Comparison of ENCODE assay signal across 1 cellular context in the genomic region with DNA sequence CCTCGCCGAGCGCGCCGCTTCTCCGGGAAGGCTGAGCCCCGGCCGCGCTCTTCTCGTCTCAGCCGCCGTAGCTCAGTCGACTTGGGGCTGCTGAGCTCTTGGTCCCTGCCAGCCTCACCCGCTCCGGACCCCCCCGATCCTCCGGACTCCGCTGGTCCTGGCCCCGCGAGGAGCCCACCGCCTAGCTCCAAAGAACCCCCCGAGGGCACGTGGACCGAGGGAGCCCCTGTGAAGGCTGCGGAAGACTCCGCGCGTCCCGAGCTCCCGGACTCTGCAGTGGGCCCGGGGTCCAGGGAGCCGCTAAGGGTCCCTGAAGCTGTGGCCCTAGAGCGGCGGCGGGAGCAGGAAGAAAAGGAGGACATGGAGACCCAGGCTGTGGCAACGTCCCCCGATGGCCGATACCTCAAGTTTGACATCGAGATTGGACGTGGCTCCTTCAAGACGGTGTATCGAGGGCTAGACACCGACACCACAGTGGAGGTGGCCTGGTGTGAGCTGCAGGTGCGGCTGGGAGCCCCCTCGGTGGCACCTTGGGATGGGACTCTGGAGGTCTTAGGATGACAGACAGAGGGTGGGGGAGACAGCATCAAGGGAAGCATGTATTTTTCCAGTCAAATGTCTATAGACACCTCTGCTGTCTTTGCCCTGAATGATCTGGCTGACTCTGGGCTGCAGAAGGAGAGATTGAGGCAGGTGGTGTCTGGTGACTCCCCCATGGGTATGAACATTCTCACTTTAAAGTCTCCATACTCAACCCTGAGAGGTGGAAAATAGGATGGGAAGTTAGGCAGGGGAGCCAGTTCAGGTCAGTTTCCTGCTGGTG.
TF ChIP-seq lines count a peak whose summit lies in the region.

No MANE protein-coding gene starts in this region.

TF ChIP-seq in HepG2, 621 proteins besides CTCF, POLR2A, EP300 and RAD21 (continued from another document and continues in another):
- no peak; the same call in 1 of the 2 replicates for TF ChIP-seq ZNF33B (CRISPR knock-in tag; IDR thresholded peaks at IDR 0.05)
- TF ChIP-seq HNF4A (CRISPR knock-in tag; IDR thresholded peaks at IDR 0.05): 0 out of 2 replicates have a peak, but pooled peaks have one; percentile 4
- no peak for TF ChIP-seq HMGA1 (CRISPR knock-in tag; conservative IDR thresholded peaks at IDR 0.05)
- TF ChIP-seq, protein P1, sequence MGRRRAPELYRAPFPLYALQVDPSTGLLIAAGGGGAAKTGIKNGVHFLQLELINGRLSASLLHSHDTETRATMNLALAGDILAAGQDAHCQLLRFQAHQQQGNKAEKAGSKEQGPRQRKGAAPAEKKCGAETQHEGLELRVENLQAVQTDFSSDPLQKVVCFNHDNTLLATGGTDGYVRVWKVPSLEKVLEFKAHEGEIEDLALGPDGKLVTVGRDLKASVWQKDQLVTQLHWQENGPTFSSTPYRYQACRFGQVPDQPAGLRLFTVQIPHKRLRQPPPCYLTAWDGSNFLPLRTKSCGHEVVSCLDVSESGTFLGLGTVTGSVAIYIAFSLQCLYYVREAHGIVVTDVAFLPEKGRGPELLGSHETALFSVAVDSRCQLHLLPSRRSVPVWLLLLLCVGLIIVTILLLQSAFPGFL (CRISPR knock-in tag; IDR thresholded peaks at IDR 0.05): no peak
- TF ChIP-seq, protein P2, sequence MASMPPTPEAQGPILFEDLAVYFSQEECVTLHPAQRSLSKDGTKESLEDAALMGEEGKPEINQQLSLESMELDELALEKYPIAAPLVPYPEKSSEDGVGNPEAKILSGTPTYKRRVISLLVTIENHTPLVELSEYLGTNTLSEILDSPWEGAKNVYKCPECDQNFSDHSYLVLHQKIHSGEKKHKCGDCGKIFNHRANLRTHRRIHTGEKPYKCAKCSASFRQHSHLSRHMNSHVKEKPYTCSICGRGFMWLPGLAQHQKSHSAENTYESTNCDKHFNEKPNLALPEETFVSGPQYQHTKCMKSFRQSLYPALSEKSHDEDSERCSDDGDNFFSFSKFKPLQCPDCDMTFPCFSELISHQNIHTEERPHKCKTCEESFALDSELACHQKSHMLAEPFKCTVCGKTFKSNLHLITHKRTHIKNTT (CRISPR knock-in tag; IDR thresholded peaks at IDR 0.05): no peak
- TF ChIP-seq, protein P3, sequence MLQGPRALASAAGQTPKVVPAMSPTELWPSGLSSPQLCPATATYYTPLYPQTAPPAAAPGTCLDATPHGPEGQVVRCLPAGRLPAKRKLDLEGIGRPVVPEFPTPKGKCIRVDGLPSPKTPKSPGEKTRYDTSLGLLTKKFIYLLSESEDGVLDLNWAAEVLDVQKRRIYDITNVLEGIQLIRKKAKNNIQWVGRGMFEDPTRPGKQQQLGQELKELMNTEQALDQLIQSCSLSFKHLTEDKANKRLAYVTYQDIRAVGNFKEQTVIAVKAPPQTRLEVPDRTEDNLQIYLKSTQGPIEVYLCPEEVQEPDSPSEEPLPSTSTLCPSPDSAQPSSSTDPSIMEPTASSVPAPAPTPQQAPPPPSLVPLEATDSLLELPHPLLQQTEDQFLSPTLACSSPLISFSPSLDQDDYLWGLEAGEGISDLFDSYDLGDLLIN (CRISPR knock-in tag; IDR thresholded peaks at IDR 0.05; ENCODE audit: borderline replicate concordance): no peak
- peak; percentile 87 for TF ChIP-seq ZNF225 (CRISPR knock-in tag; IDR thresholded peaks at IDR 0.05)
- TF ChIP-seq, protein P4, sequence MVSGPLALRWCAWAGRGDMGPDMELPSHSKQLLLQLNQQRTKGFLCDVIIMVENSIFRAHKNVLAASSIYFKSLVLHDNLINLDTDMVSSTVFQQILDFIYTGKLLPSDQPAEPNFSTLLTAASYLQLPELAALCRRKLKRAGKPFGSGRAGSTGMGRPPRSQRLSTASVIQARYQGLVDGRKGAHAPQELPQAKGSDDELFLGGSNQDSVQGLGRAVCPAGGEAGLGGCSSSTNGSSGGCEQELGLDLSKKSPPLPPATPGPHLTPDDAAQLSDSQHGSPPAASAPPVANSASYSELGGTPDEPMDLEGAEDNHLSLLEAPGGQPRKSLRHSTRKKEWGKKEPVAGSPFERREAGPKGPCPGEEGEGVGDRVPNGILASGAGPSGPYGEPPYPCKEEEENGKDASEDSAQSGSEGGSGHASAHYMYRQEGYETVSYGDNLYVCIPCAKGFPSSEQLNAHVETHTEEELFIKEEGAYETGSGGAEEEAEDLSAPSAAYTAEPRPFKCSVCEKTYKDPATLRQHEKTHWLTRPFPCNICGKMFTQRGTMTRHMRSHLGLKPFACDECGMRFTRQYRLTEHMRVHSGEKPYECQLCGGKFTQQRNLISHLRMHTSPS (CRISPR knock-in tag; IDR thresholded peaks at IDR 0.05; ENCODE audit: low read depth): no peak
- peak; percentile 42 for TF ChIP-seq ARNT2 (CRISPR knock-in tag; IDR thresholded peaks at IDR 0.05; ENCODE audit: low read depth)
- TF ChIP-seq, protein P5, sequence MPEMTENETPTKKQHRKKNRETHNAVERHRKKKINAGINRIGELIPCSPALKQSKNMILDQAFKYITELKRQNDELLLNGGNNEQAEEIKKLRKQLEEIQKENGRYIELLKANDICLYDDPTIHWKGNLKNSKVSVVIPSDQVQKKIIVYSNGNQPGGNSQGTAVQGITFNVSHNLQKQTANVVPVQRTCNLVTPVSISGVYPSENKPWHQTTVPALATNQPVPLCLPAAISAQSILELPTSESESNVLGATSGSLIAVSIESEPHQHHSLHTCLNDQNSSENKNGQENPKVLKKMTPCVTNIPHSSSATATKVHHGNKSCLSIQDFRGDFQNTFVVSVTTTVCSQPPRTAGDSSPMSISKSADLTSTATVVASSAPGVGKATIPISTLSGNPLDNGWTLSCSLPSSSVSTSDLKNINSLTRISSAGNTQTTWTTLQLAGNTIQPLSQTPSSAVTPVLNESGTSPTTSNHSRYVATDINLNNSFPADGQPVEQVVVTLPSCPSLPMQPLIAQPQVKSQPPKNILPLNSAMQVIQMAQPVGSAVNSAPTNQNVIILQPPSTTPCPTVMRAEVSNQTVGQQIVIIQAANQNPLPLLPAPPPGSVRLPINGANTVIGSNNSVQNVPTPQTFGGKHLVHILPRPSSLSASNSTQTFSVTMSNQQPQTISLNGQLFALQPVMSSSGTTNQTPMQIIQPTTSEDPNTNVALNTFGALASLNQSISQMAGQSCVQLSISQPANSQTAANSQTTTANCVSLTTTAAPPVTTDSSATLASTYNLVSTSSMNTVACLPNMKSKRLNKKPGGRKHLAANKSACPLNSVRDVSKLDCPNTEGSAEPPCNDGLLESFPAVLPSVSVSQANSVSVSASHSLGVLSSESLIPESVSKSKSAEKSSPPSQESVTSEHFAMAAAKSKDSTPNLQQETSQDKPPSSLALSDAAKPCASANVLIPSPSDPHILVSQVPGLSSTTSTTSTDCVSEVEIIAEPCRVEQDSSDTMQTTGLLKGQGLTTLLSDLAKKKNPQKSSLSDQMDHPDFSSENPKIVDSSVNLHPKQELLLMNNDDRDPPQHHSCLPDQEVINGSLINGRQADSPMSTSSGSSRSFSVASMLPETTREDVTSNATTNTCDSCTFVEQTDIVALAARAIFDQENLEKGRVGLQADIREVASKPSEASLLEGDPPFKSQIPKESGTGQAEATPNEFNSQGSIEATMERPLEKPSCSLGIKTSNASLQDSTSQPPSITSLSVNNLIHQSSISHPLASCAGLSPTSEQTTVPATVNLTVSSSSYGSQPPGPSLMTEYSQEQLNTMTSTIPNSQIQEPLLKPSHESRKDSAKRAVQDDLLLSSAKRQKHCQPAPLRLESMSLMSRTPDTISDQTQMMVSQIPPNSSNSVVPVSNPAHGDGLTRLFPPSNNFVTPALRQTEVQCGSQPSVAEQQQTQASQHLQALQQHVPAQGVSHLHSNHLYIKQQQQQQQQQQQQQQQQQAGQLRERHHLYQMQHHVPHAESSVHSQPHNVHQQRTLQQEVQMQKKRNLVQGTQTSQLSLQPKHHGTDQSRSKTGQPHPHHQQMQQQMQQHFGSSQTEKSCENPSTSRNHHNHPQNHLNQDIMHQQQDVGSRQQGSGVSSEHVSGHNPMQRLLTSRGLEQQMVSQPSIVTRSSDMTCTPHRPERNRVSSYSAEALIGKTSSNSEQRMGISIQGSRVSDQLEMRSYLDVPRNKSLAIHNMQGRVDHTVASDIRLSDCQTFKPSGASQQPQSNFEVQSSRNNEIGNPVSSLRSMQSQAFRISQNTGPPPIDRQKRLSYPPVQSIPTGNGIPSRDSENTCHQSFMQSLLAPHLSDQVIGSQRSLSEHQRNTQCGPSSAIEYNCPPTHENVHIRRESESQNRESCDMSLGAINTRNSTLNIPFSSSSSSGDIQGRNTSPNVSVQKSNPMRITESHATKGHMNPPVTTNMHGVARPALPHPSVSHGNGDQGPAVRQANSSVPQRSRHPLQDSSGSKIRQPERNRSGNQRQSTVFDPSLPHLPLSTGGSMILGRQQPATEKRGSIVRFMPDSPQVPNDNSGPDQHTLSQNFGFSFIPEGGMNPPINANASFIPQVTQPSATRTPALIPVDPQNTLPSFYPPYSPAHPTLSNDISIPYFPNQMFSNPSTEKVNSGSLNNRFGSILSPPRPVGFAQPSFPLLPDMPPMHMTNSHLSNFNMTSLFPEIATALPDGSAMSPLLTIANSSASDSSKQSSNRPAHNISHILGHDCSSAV (CRISPR knock-in tag; IDR thresholded peaks at IDR 0.05; ENCODE audit: borderline replicate concordance): no peak
- no peak for TF ChIP-seq HOXA7 (CRISPR knock-in tag; IDR thresholded peaks at IDR 0.05)
- peak; percentile 97 for TF ChIP-seq AGO1 (IDR thresholded peaks at IDR 0.05; ENCODE audit: low read depth, low read length, poor library complexity, severe bottlenecking)
- TF ChIP-seq MXI1 (IDR thresholded peaks at IDR 0.05; ENCODE audit: borderline replicate concordance, low read depth, low read length): no peak
- no peak for TF ChIP-seq REST (IDR thresholded peaks at IDR 0.05; ENCODE audit: borderline replicate concordance in 1 of 2, low read depth in 1 of 2, low read length in 2 of 2)
- no peak for TF ChIP-seq MEIS2 (CRISPR knock-in tag; IDR thresholded peaks at IDR 0.05)
- no peak; the same call in 1 of the 2 replicates for TF ChIP-seq EED (CRISPR knock-in tag; IDR thresholded peaks at IDR 0.05)
- no peak for TF ChIP-seq TSC22D2 (CRISPR knock-in tag; IDR thresholded peaks at IDR 0.05; ENCODE audit: borderline replicate concordance)
- TF ChIP-seq, protein P6, sequence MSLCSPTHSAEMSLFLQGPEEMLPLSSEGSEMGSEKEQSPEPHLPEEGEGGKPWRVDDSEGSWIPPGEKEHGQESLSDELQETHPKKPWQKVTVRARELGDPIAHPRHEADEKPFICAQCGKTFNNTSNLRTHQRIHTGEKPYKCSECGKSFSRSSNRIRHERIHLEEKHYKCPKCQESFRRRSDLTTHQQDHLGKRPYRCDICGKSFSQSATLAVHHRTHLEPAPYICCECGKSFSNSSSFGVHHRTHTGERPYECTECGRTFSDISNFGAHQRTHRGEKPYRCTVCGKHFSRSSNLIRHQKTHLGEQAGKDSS (CRISPR knock-in tag; IDR thresholded peaks at IDR 0.05; ENCODE audit: borderline replicate concordance, low read depth): no peak
- TF ChIP-seq TOPORS (CRISPR knock-in tag; IDR thresholded peaks at IDR 0.05): no peak
- TF ChIP-seq KMT2A (CRISPR knock-in tag; IDR thresholded peaks at IDR 0.05): no peak
- peak; percentile 72 for TF ChIP-seq ZNF747 (CRISPR knock-in tag; IDR thresholded peaks at IDR 0.05; ENCODE audit: borderline replicate concordance)
- TF ChIP-seq ELF1 (CRISPR knock-in tag; IDR thresholded peaks at IDR 0.05): no peak
- peak; percentile 32; the same call in 1 of the 2 replicates for TF ChIP-seq ZNF362 (CRISPR knock-in tag; IDR thresholded peaks at IDR 0.05; ENCODE audit: borderline replicate concordance)
- no peak for TF ChIP-seq ASH2L (IDR thresholded peaks at IDR 0.05; ENCODE audit: insufficient read length, low read depth, low read length)
- no peak for TF ChIP-seq MBNL3 (CRISPR knock-in tag; conservative IDR thresholded peaks at IDR 0.05)
- no peak for TF ChIP-seq ZNF75D (CRISPR knock-in tag; IDR thresholded peaks at IDR 0.05; ENCODE audit: borderline replicate concordance)
- TF ChIP-seq ZNF607 (CRISPR knock-in tag; IDR thresholded peaks at IDR 0.05; ENCODE audit: borderline replicate concordance): no peak
- TF ChIP-seq NFKB2 (CRISPR knock-in tag; IDR thresholded peaks at IDR 0.05; ENCODE audit: borderline replicate concordance): no peak
- TF ChIP-seq ZNF629 (CRISPR knock-in tag; conservative IDR thresholded peaks at IDR 0.05): no peak; the same call in 1 of the 2 replicates
